Comparison of ENCODE assay signal across 34 cellular contexts in the genomic region with DNA sequence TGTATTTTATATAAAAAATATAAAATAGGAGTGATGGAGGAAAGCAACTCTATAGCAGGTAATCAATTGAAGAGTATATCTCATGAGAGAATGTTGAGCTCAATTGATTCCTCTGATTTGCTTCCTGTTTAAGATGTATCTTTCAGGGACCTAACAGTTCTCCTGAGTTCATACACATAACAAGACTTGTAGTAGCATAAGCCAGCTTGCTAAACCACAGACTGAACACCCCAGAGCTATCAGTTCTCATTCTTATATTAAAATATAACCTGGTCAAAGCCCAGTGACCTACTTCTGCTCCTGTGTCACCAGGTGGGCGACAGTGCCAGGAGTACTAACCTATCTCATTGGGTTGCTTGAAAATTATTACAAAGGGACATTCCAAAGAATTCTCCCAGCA. TPM values are rescaled to one million over a fixed set of nuclear protein-coding genes. Genes with fewer than 3 reads are reported as not detected.
DNase-seq lines count a peak whose midpoint lies in the region; ATAC-seq and TF ChIP-seq lines count a peak whose summit lies in the region.
"Had no signal": no experiment of that assay in that cellular context is flagged by ENCODE, and none has a peak within 500 bp of the region (broad histone marks: within the 10 kb centered on the region; RNA-seq: fewer than 3 reads in every experiment).

No MANE protein-coding gene starts in this region.

- no peaks in the 10 kb centered on the region for H3K9me3 ChIP-seq in ascending aorta
- H3K9me3 ChIP-seq: A549, BE2C, BLaER1, Caco-2 had no signal

- no peaks in the 10 kb centered on the region for H3K36me3 ChIP-seq in ascending aorta
- H3K36me3 ChIP-seq: BE2C; BLaER1; BLaER1 treated with 17β-estradiol and CSF1 and Interleukin-3, amounts not matched to agents 10 nM and 100 nM had no signal

- peak; percentile 7 for DNase-seq in G401 (ENCODE audit: low spot score)
- no peak for DNase-seq in ascending aorta (ENCODE audit: low spot score in 2 of 2)
- DNase-seq in Calu3: no peak
- no peak for DNase-seq in occipital lobe (lab: John Stamatoyannopoulos, UW)
- DNase-seq: 8988T; ACHN; AML-193; BE2C; C1 segment of cervical spinal cord; Caco-2; CD4-positive, alpha-beta memory T cell; CD4-positive, alpha-beta T cell; CD4-positive, CD25-positive, alpha-beta regulatory T cell; CD8-positive, alpha-beta memory T cell; CD8-positive, alpha-beta T cell; COR-L47; DMS 273 treated with DMSO at 0.1 percent for 48 hours; DMS153; DMS53; DMS79; DMS79 treated with DMSO at 0.1 percent for 48 hours; DND-41; EL had no signal

- peak; percentile 52 for ATAC-seq in GM18907 (IDR thresholded peaks at IDR 0.05; ENCODE audit: unreplicated experiment)
- ATAC-seq in HG03175 (IDR thresholded peaks at IDR 0.05; ENCODE audit: unreplicated experiment): peak; percentile 64
- ATAC-seq: A549; CD8-positive, alpha-beta T cell had no signal

- H3K27me3 ChIP-seq in ascending aorta: no peaks in the 10 kb centered on the region
- H3K27me3 ChIP-seq: BE2C; BLaER1; BLaER1 treated with 17β-estradiol and CSF1 and Interleukin-3, amounts not matched to agents 10 nM and 100 nM had no signal

- peaks cover 3% of the 10 kb centered on the region for H3K9me3 Mint-ChIP-seq in Calu3 (ENCODE audit: low read depth, unreplicated experiment)
- H3K9me3 Mint-ChIP-seq: CD14-positive monocyte; CD4-positive, alpha-beta T cell; CD4-positive, CD25-positive, alpha-beta regulatory T cell; CD8-positive, alpha-beta T cell had no signal

- no peak overlapping the region for H3K27ac ChIP-seq in ascending aorta
- H3K27ac ChIP-seq: 22Rv1; A549; BLaER1; BLaER1 treated with 17β-estradiol and CSF1 and Interleukin-3, amounts not matched to agents 10 nM and 100 nM; C4-2B had no signal

- H3K4me1 ChIP-seq in ascending aorta: no peaks in the 10 kb centered on the region
- H3K4me1 ChIP-seq: A549, BE2C, BLaER1, Caco-2 had no signal

- no peak overlapping the region for H3K4me3 ChIP-seq in ascending aorta
- H3K4me3 ChIP-seq: A549; BLaER1; BLaER1 treated with 17β-estradiol and CSF1 and Interleukin-3, amounts not matched to agents 10 nM and 100 nM had no signal

- TF ChIP-seq CTCF in ascending aorta (IDR thresholded peaks at IDR 0.05): no peak
- TF ChIP-seq CTCF in Calu3 (IDR thresholded peaks at IDR 0.05; ENCODE audit: unreplicated experiment): no peak

- BruUV-seq in Calu3 (replicated peaks; lab: Mats Ljungman, UMichigan): no TSS peak

- no peak overlapping the region for H3K4me3 Mint-ChIP-seq in Calu3 (ENCODE audit: low read depth, unreplicated experiment)
- H3K4me3 Mint-ChIP-seq: B cell; CD14-positive monocyte; CD4-positive, alpha-beta memory T cell; CD4-positive, alpha-beta T cell; CD4-positive, CD25-positive, alpha-beta regulatory T cell; CD8-positive, alpha-beta memory T cell; CD8-positive, alpha-beta T cell had no signal

- in situ Hi-C loops in G401 (cut with HindIII; ENCODE audit: low sequenced_read_pairs): no loop called here

- H3K27me3 Mint-ChIP-seq in Calu3 (ENCODE audit: unreplicated experiment): peaks cover 14% of the 10 kb centered on the region
- H3K27me3 Mint-ChIP-seq: B cell; CD4-positive, alpha-beta memory T cell; CD4-positive, alpha-beta T cell; CD4-positive, CD25-positive, alpha-beta regulatory T cell; CD8-positive, alpha-beta memory T cell had no signal

- H3K4me1 Mint-ChIP-seq in Calu3 (ENCODE audit: low read depth, unreplicated experiment): no peaks in the 10 kb centered on the region
- H3K4me1 Mint-ChIP-seq: B cell; CD14-positive monocyte; CD4-positive, alpha-beta memory T cell; CD4-positive, CD25-positive, alpha-beta regulatory T cell; CD8-positive, alpha-beta memory T cell had no signal

- intact Hi-C loops in ascending aorta (cut with DNase I) (no loop called here), Calu3 (cut with micrococcal nuclease; ENCODE audit: unreplicated experiment) (no loop called here)

- no peak overlapping the region for H3K27ac Mint-ChIP-seq in Calu3 (ENCODE audit: unreplicated experiment)
- H3K27ac Mint-ChIP-seq: B cell; CD14-positive monocyte; CD4-positive, alpha-beta memory T cell; CD4-positive, alpha-beta T cell; CD4-positive, CD25-positive, alpha-beta regulatory T cell; CD8-positive, alpha-beta memory T cell; CD8-positive, alpha-beta T cell had no signal

- CTCF ChIA-PET in Calu3 (lab: Charles Lee): no interaction called here

- H3K36me3 Mint-ChIP-seq in Calu3 (ENCODE audit: insufficient read depth, unreplicated experiment): no peaks in the 10 kb centered on the region
- H3K36me3 Mint-ChIP-seq: CD14-positive monocyte; CD4-positive, alpha-beta memory T cell; CD4-positive, CD25-positive, alpha-beta regulatory T cell; CD8-positive, alpha-beta memory T cell; CD8-positive, alpha-beta T cell had no signal

RNA-seq across cellular contexts. Expression of gene CDH20, which starts 41.0 kb away (rescaled TPM):
- total RNA-seq in G401 (2014; rRNA removed; shearing (Covaris generic)): not detected in 2 replicates
- total RNA-seq in ascending aorta: not detected
- not detected in 2 replicates for total RNA-seq in Calu3 (2022)
- total RNA-seq in occipital lobe: 7.3 TPM
- total RNA-seq: A172; B cell; Caco-2; CD4-positive, alpha-beta memory T cell; Daoy had no signal
